In the genomic region with DNA sequence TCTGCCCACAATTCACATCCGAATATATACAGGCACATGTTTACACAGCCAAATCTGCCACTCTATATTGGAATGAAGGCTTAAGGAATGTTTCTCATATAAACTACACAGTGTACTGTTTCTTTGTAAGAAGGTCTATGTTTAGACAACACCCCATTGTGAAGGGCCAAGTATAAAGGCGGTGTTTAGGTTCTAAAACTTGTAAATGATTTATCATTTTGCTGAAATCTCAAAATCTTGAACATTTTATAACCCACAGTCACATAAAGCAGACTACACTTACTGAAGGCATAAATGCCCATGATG, we compare ENCODE assay signal across 1 cellular context.
TF ChIP-seq lines count a peak whose summit lies in the region.

No MANE protein-coding gene starts in this region.

TF ChIP-seq in HCT116, 20 proteins besides CTCF, POLR2A, EP300 and RAD21 (continued from another document):
- no peak for TF ChIP-seq SRF (IDR thresholded peaks at IDR 0.05; ENCODE audit: low read depth)
- TF ChIP-seq CEBPB (IDR thresholded peaks at IDR 0.05; ENCODE audit: low read depth) = no peak
